8 cellular contexts compared by ENCODE assay signal in genomic region chr4:107825072-107825789, GRCh38. TPM values are rescaled to one million over a fixed set of nuclear protein-coding genes. Genes with fewer than 3 reads are reported as not detected.
DNase-seq lines count a peak whose midpoint lies in the region; ATAC-seq and TF ChIP-seq lines count a peak whose summit lies in the region.

No MANE protein-coding gene starts in this region.

- H3K27me3 ChIP-seq in NT2/D1 (ENCODE audit: insufficient read depth, insufficient read length) (peaks cover 79% of the 10 kb centered on the region), mammary epithelial cell (ENCODE audit: insufficient read depth, low read length) (no peaks in the 10 kb centered on the region), skeletal muscle tissue (ENCODE audit: control insufficient read depth in 3 of 3, insufficient read depth in 3 of 3, low read length in 3 of 3) (no peaks in the 10 kb centered on the region)

- peak overlapping the region; percentile 94 for H3K4me2 ChIP-seq in mammary epithelial cell (ENCODE audit: insufficient read depth, low read depth, low read length)

- ATAC-seq in GM18498 (IDR thresholded peaks at IDR 0.05; ENCODE audit: unreplicated experiment) (peak; percentile 37), HG02973 (IDR thresholded peaks at IDR 0.05; ENCODE audit: unreplicated experiment) (peak; percentile 12)

- peak overlapping the region; percentile 79 for H2AFZ ChIP-seq in mammary epithelial cell (ENCODE audit: low read depth, low read length)

- H3K79me2 ChIP-seq in mammary epithelial cell (ENCODE audit: insufficient read depth, low read length): peaks cover 48% of the 10 kb centered on the region

- no peaks in the 10 kb centered on the region for H4K20me1 ChIP-seq in mammary epithelial cell (ENCODE audit: insufficient read depth, low read length)

- TSS peak; percentile 1 for BruUV-seq in mammary epithelial cell (replicated peaks; lab: Mats Ljungman, UMichigan)

- CTCF ChIA-PET in mammary epithelial cell (lab: Charles Lee; ENCODE audit: low non-redundant PET): no interaction called here

- H3K36me3 ChIP-seq in NT2/D1 (ENCODE audit: insufficient read depth, insufficient read length, low read length) (no peaks in the 10 kb centered on the region), mammary epithelial cell (ENCODE audit: insufficient read depth, low read length) (no peaks in the 10 kb centered on the region), skeletal muscle tissue (ENCODE audit: control insufficient read depth in 3 of 3, insufficient read depth in 3 of 3, low read length in 3 of 3) (no peaks in the 10 kb centered on the region)

- DNase-seq in 8988T (peak; percentile 31), NT2/D1 (ENCODE audit: low read depth, low spot score) (no peak), mammary epithelial cell (peak; percentile 71), iris pigment epithelial cell (ENCODE audit: low read depth) (peak; percentile 60), globus pallidus (ENCODE audit: low spot score) (no peak)

- peak overlapping the region; percentile 67 for H3K9ac ChIP-seq in NT2/D1 (ENCODE audit: insufficient read length, low read depth)
- H3K9ac ChIP-seq in mammary epithelial cell (ENCODE audit: insufficient read depth, low read length): peak overlapping the region; percentile 99
- H3K9ac ChIP-seq in skeletal muscle tissue (ENCODE audit: low read depth in 1 of 3, low read length in 3 of 3): peak overlapping the region; percentile 75 to 92 (median 89)

- intact Hi-C loops in mammary epithelial cell (cut with micrococcal nuclease): loop anchor here (1.0 kb wide), 2 partner anchors 67 to 88 kb away; no protein-coding TSS in a partner anchor

- H3K4me1 ChIP-seq in NT2/D1 (ENCODE audit: insufficient read depth, insufficient read length): no peaks in the 10 kb centered on the region
- H3K4me1 ChIP-seq in mammary epithelial cell (ENCODE audit: insufficient read depth, low read length): peaks cover 21% of the 10 kb centered on the region
- peaks cover 9 to 14% (median 12%) of the 10 kb centered on the region in 3 donors for H3K4me1 ChIP-seq in skeletal muscle tissue (ENCODE audit: control insufficient read depth in 3 of 3, insufficient read depth in 3 of 3, low read length in 3 of 3)

- dilution Hi-C loops in mammary epithelial cell (cut with HindIII; ENCODE audit: low sequenced_read_pairs): no loop called here

- peak overlapping the region; percentile 60 for H3K4me3 ChIP-seq in NT2/D1 (ENCODE audit: insufficient read length, low read depth)
- peak overlapping the region; percentile 90 to 97 (median 94) for H3K4me3 ChIP-seq in mammary epithelial cell (replicated peaks in 1 of 3; ENCODE audit: insufficient read depth in 1 of 3, low read depth in 2 of 3, low read length in 3 of 3)
- peak overlapping the region; percentile 71 to 83 (median 82) for H3K4me3 ChIP-seq in skeletal muscle tissue (ENCODE audit: low read length in 3 of 3)

- peak overlapping the region; percentile 99 for H3K27ac ChIP-seq in mammary epithelial cell (ENCODE audit: insufficient read depth, low read depth, low read length)
- peak overlapping the region; percentile 91 for H3K27ac ChIP-seq in skeletal muscle tissue (ENCODE audit: low read depth, low read length)

- WGBS in mammary epithelial cell (ENCODE audit: low coverage, missing lambda C conversion rate): 3% methylated on average over 10 of the region's 39 CpGs

- H3K9me3 ChIP-seq in NT2/D1 (ENCODE audit: insufficient read depth, low read length): no peaks in the 10 kb centered on the region
- H3K9me3 ChIP-seq in mammary epithelial cell (replicated peaks; ENCODE audit: insufficient read depth, low read length): no peaks in the 10 kb centered on the region
- H3K9me3 ChIP-seq in skeletal muscle tissue (ENCODE audit: control insufficient read depth in 3 of 3, low read length in 3 of 3): no peaks in the 10 kb centered on the region

- in situ Hi-C loops in mammary epithelial cell (cut with MboI; ENCODE audit: low sequenced_read_pairs in 2 of 2): no loop called here

- no peak for TF ChIP-seq CTCF in mammary epithelial cell (conservative IDR thresholded peaks at IDR 0.05 in 1 of 2, IDR thresholded peaks at IDR 0.05 in 1 of 2; ENCODE audit: extremely low read depth in 1 of 2, insufficient read depth in 1 of 2, low read depth in 1 of 2, low read length in 2 of 2)

RNA-seq across cellular contexts. Expression of gene SGMS2, which starts 0.5 kb away (rescaled TPM):
- 100 to 1,000 TPM in 1 of 2 donors, 10 to 100 TPM in 1; 48.1 to 151 TPM for total RNA-seq in mammary epithelial cell
- polyA plus RNA-seq in mammary epithelial cell: 38.7 TPM
- 153 TPM for polyA minus RNA-seq in mammary epithelial cell
- total RNA-seq in skeletal muscle tissue: 13.0 TPM

Comparison
In these comparisons a context has a peak if more than half of its experiments do, and no peak if none do; other contexts are left out.
1. DNase-seq: peak in 8988T (single experiment), mammary epithelial cell (single experiment) and iris pigment epithelial cell (single experiment); none in NT2/D1 (single experiment) and globus pallidus (single experiment).
2. Peak in every context shown above with its lines, with median percentiles within 50 percentile points of each other: H3K4me3 ChIP-seq and H3K9ac ChIP-seq.